In genomic region chr10:45373003-45373782, GRCh38 we compare ENCODE assay signal across 9 cellular contexts. TPM values are rescaled to one million over a fixed set of nuclear protein-coding genes. Genes with fewer than 3 reads are reported as not detected.
DNase-seq lines count a peak whose midpoint lies in the region; ATAC-seq and TF ChIP-seq lines count a peak whose summit lies in the region.
"Had no signal": no experiment of that assay in that cellular context is flagged by ENCODE, and none has a peak within 500 bp of the region (broad histone marks: within the 10 kb centered on the region; RNA-seq: fewer than 3 reads in every experiment).

No MANE protein-coding gene starts in this region.

- H3K4me1 Mint-ChIP-seq in natural killer cell, result peaks cover 5 to 14% of the 10 kb centered on the region in 2 donors

- TF ChIP-seq CTCF in RWPE2 (IDR thresholded peaks at IDR 0.05; ENCODE audit: poor library complexity, severe bottlenecking), result no peak
- TF ChIP-seq CTCF in dorsolateral prefrontal cortex (IDR thresholded peaks at IDR 0.05 in 54 of 56, conservative IDR thresholded peaks at IDR 0.05 in 2 of 56; ENCODE audit: low read depth in 1 of 56, partially characterized antibody in 56 of 56), result no peak
- no peak for TF ChIP-seq CTCF in natural killer cell (IDR thresholded peaks at IDR 0.05)
- TF ChIP-seq CTCF in brain microvascular endothelial cell (IDR thresholded peaks at IDR 0.05; ENCODE audit: low read depth, low read length, missing control alignments), result no peak

- peaks cover 58 to 64% of the 10 kb centered on the region in 2 donors for H3K27me3 Mint-ChIP-seq in natural killer cell (ENCODE audit: low read depth in 2 of 2)

- ATAC-seq in HG02973 (IDR thresholded peaks at IDR 0.05; ENCODE audit: unreplicated experiment) (peak; percentile 27), RWPE2 (ENCODE audit: low read depth) (peak; percentile 39; the same call in 2 of the 3 replicates), natural killer cell (peak in 2 of 3 donors; percentile 11 to 50)

- H3K27me3 ChIP-seq in RWPE2 (ENCODE audit: insufficient read depth, poor library complexity, severe bottlenecking), result peaks cover 59% of the 10 kb centered on the region
- peaks cover 0 to 46% (median 27%) of the 10 kb centered on the region in 45 donors for H3K27me3 ChIP-seq in dorsolateral prefrontal cortex
- peaks cover 42% of the 10 kb centered on the region for H3K27me3 ChIP-seq in brain microvascular endothelial cell (replicated peaks)

- H3K27ac Mint-ChIP-seq in natural killer cell, result no peak overlapping the region

- in situ Hi-C loops in brain microvascular endothelial cell (cut with HindIII; ENCODE audit: low pct_ligation_motif_present, low sequenced_read_pairs), result no loop called here

- DNase-seq in stimulated activated CD4-positive, alpha-beta T cell treated with anti-CD3 and anti-CD28 coated beads, Interleukin-1b, Interleukin-23, amount 100 ng/mL, for 4 hours (ENCODE audit: low read depth in 2 of 2), result peak; percentile 8 to 12
- no peak for DNase-seq in stimulated activated CD4-positive, alpha-beta T cell treated with anti-CD3 and anti-CD28 coated beads, Interleukin-2, amount 100 ng/mL, for 48 hours
- DNase-seq in RWPE2 (ENCODE audit: low spot score) (no peak), dorsolateral prefrontal cortex (peak in 2 of 10 donors; percentile 20 to 42), natural killer cell (no peak), islet precursor cell (no peak), brain microvascular endothelial cell (no peak)

- no peaks in the 10 kb centered on the region for H3K9me3 ChIP-seq in RWPE2 (ENCODE audit: severe bottlenecking)

- no peaks in the 10 kb centered on the region for H3K36me3 Mint-ChIP-seq in natural killer cell

- H3K9me3 Mint-ChIP-seq in natural killer cell, result no peaks in the 10 kb centered on the region

- H3K36me3 ChIP-seq in RWPE2 (ENCODE audit: low read depth) (no peaks in the 10 kb centered on the region), brain microvascular endothelial cell (replicated peaks) (no peaks in the 10 kb centered on the region)

- intact Hi-C loops in dorsolateral prefrontal cortex (cut with DNase I) (no loop called here), natural killer cell (cut with micrococcal nuclease) (no loop called here)

- no peak overlapping the region for H3K4me3 ChIP-seq in RWPE2 (ENCODE audit: severe bottlenecking)
- peak overlapping the region; percentile 26 to 69 (median 57) for H3K4me3 ChIP-seq in dorsolateral prefrontal cortex
- H3K4me3 ChIP-seq in brain microvascular endothelial cell (ENCODE audit: low read depth, low read length), result no peak overlapping the region

- peak overlapping the region; percentile 85 for H3K4me3 Mint-ChIP-seq in natural killer cell

- H3K27ac ChIP-seq in RWPE2 (ENCODE audit: poor library complexity, severe bottlenecking), result no peak overlapping the region
- H3K27ac ChIP-seq in dorsolateral prefrontal cortex, result peak overlapping the region in 2 of 59 donors; percentile 6 to 41
- no peak overlapping the region for H3K27ac ChIP-seq in brain microvascular endothelial cell

- no peaks in the 10 kb centered on the region for H3K4me1 ChIP-seq in RWPE2 (ENCODE audit: insufficient read depth, poor library complexity, severe bottlenecking)

RNA-seq across cellular contexts. Expression of gene ALOX5, which starts 0.8 kb away (rescaled TPM):
- total RNA-seq in dorsolateral prefrontal cortex, result 10 to 100 TPM in 45 of 120 experiments, 1 to 10 TPM in 75; 1.6 to 32.2 (median 8.5) TPM
- total RNA-seq in natural killer cell, result 10 to 100 TPM in 2 of 3 donors, 1 to 10 TPM in 1; 8.6 to 93.5 (median 12.4) TPM

RNA-seq across cellular contexts. Expression of gene OR13A1, which starts 57.8 kb away (rescaled TPM):
- total RNA-seq in dorsolateral prefrontal cortex (under 1 TPM in 55 of 120 experiments, not detected in 65; 0.14 to 0.96 (median 0.32) TPM), natural killer cell (not detected)
- total RNA-seq: subcutaneous adipose tissue had no signal

Comparison
In these comparisons a context has a peak if more than half of its experiments do, and no peak if none do; other contexts are left out.
1. DNase-seq: peak in stimulated activated CD4-positive, alpha-beta T cell treated with anti-CD3 and anti-CD28 coated beads, Interleukin-1b, Interleukin-23, amount 100 ng/mL, for 4 hours (2 of 2); none in stimulated activated CD4-positive, alpha-beta T cell treated with anti-CD3 and anti-CD28 coated beads, Interleukin-2, amount 100 ng/mL, for 48 hours (0 of 2), RWPE2 (single experiment), natural killer cell (single experiment), islet precursor cell (single experiment) and brain microvascular endothelial cell (single experiment).
2. H3K4me3 ChIP-seq: peak in dorsolateral prefrontal cortex (59 of 59); none in RWPE2 (single experiment) and brain microvascular endothelial cell (single experiment).
3. Peak in every context shown above with its lines, with median percentiles within 50 percentile points of each other: ATAC-seq.